8 cellular contexts compared by ENCODE assay signal in genomic region chr4:23333946-23334878, GRCh38.
A peak's percentile ranks its signal among the peaks of the same experiment; 100 is the strongest.
DNase-seq lines count a peak whose midpoint lies in the region; ATAC-seq lines count a peak whose summit lies in the region.

No MANE protein-coding gene starts in this region.

- intact Hi-C loops in left colon (cut with DNase I, micrococcal nuclease): no loop called here

- ATAC-seq in GM21423 (IDR thresholded peaks at IDR 0.05; ENCODE audit: unreplicated experiment): peak; percentile 85
- ATAC-seq in HG03571 (IDR thresholded peaks at IDR 0.05; ENCODE audit: unreplicated experiment): peak; percentile 75
- ATAC-seq in left colon: peak; percentile 84

- DNase-seq in EL: peak; percentile 48
- peak; percentile 98 for DNase-seq in NOMO-1 treated with DMSO at 0.1 percent for 48 hours (lab: John Stamatoyannopoulos, UW; ENCODE audit: unreplicated experiment)
- peak; percentile 88 for DNase-seq in astrocyte of the hippocampus (ENCODE audit: low read depth, low spot score)
- DNase-seq in left colon: no peak
- DNase-seq in activated effector memory CD4-positive, alpha-beta T cell treated with Interleukin-2 at 50 U/mL for 16 hours: no peak
- DNase-seq in NK-92 treated with Interleukin-12 subunit alpha and Interleukin-12 subunit beta, amount 100 ng/mL, for 24 hours (lab: John Stamatoyannopoulos, UW): no peak

Comparison
In these comparisons a context has a peak if more than half of its experiments do, and no peak if none do; other contexts are left out.
1. DNase-seq: peak in EL (single experiment), NOMO-1 treated with DMSO at 0.1 percent for 48 hours (single experiment) and astrocyte of the hippocampus (single experiment); none in left colon (0 of 2), activated effector memory CD4-positive, alpha-beta T cell treated with Interleukin-2 at 50 U/mL for 16 hours (single experiment) and NK-92 treated with Interleukin-12 subunit alpha and Interleukin-12 subunit beta, amount 100 ng/mL, for 24 hours (single experiment).
2. Peak in every context shown above with its lines, with median percentiles within 50 percentile points of each other: ATAC-seq.